2 cellular contexts compared by ENCODE assay signal in the genomic region with DNA sequence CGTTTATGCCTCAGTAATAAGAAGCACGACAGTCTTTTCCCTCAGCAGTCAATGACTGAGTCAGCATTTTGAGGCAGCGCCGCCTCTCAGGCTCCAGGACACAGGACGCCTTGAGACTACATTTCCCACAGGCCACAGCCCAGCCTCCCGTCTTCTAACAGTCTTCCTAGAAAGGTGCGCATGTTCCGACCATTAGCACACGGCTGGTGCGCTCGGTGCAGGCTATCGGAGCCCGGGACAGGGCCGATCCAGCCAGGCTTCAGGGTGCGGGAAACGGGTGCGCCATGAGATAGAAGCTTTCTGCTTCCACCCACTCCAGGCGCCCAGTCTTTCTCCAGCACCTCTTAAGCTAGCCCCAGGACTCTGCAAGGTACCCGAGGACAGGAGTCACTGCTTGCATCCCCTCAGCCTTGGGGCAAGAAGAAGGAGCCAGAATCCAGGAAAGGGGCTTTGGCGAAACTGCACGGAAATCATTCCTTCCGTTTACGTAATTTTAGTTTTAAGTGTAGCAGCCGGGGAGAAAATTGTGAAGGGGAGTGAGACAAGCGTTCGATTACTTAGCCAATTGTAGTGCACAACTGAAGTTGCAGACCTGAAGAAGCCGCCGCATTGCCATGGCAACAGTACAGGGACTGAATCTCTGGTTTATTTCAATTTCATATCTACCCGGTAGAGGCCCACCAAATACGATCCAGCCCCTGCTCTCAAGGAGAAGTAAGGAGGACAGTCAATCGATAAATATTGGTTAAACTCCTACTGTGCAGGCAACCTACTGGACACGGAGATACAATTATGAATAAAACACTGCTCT.
A peak's percentile ranks its signal among the peaks of the same experiment; 100 is the strongest.
TF ChIP-seq lines count a peak whose summit lies in the region.

No MANE protein-coding gene starts in this region.

TF ChIP-seq in GM23338, 12 proteins besides CTCF, POLR2A, EP300 and RAD21 (continued from another document):
- TF ChIP-seq, protein P1, sequence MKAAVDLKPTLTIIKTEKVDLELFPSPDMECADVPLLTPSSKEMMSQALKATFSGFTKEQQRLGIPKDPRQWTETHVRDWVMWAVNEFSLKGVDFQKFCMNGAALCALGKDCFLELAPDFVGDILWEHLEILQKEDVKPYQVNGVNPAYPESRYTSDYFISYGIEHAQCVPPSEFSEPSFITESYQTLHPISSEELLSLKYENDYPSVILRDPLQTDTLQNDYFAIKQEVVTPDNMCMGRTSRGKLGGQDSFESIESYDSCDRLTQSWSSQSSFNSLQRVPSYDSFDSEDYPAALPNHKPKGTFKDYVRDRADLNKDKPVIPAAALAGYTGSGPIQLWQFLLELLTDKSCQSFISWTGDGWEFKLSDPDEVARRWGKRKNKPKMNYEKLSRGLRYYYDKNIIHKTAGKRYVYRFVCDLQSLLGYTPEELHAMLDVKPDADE (IDR thresholded peaks at IDR 0.05) = peak; percentile 83; the same call in 1 of the 2 replicates

TF ChIP-seq in K562, 482 proteins besides CTCF, POLR2A, EP300 and RAD21 (continued from another document and continues in another):
- TF ChIP-seq ZBTB11 (CRISPR knock-in tag; IDR thresholded peaks at IDR 0.05) (peak in 1 of 3 experiments; percentile 65; a peak in 2 of 6 replicates), ZNF830 (CRISPR knock-in tag; IDR thresholded peaks at IDR 0.05) (no peak), SMARCE1 (IDR thresholded peaks at IDR 0.05) (0 out of 2 replicates have a peak, but pooled peaks have one; percentile 6), TBP (optimal IDR thresholded peaks at IDR 0.05; ENCODE audit: low read depth, low read length) (peak; percentile 86), L3MBTL2 (IDR thresholded peaks at IDR 0.05) (peak; percentile 73), SOX6 (IDR thresholded peaks at IDR 0.05) (peak; percentile 17; the same call in 1 of the 2 replicates), ZBTB26 (CRISPR knock-in tag; IDR thresholded peaks at IDR 0.05) (no peak), HEY1 (CRISPR knock-in tag; IDR thresholded peaks at IDR 0.05; ENCODE audit: borderline replicate concordance) (no peak), ZNF24 (IDR thresholded peaks at IDR 0.05) (0 out of 2 replicates have a peak, but pooled peaks have one; percentile 22), CBX2 (IDR thresholded peaks at IDR 0.05; ENCODE audit: insufficient read depth, low read length, poor library complexity, severe bottlenecking) (no peak), ADNP (tag; IDR thresholded peaks at IDR 0.05) (no peak), SMARCA4 (IDR thresholded peaks at IDR 0.05) (peak; percentile 41; the same call in 1 of the 2 replicates), ATF1 (CRISPR knock-in tag; IDR thresholded peaks at IDR 0.05) (no peak), ATF1 (tag; IDR thresholded peaks at IDR 0.05) (peak; percentile 54), RNF2 (IDR thresholded peaks at IDR 0.05) (peak; percentile 52; the same call in 1 of the 2 replicates), PHB2 (IDR thresholded peaks at IDR 0.05; ENCODE audit: low read depth) (no peak), RBFOX2 (IDR thresholded peaks at IDR 0.05; ENCODE audit: low read depth, low read length) (peak; percentile 68), ETS2 (tag; IDR thresholded peaks at IDR 0.05; ENCODE audit: borderline replicate concordance, poor library complexity, severe bottlenecking) (no peak), YY1 (IDR thresholded peaks at IDR 0.05; ENCODE audit: borderline replicate concordance in 1 of 3, control insufficient read depth in 1 of 3, extremely low read depth in 1 of 3, insufficient read depth in 3 of 3, insufficient read length in 1 of 3, insufficient replicate concordance in 2 of 3, low read depth in 1 of 3, low read length in 2 of 3) (peak in 2 of 3 experiments; percentile 42 to 61), ZNF780A (CRISPR knock-in tag; IDR thresholded peaks at IDR 0.05) (no peak), PHF8 (IDR thresholded peaks at IDR 0.05; ENCODE audit: borderline replicate concordance, low read length) (peak; percentile 51; the same call in 1 of the 2 replicates), ZNF143 (CRISPR knock-in tag; IDR thresholded peaks at IDR 0.05) (peak; percentile 79), MAZ (CRISPR knock-in tag; conservative IDR thresholded peaks at IDR 0.05 in 1 of 2, IDR thresholded peaks at IDR 0.05 in 1 of 2) (peak in 1 of 2 experiments; percentile 48; a peak in 1 of 4 replicates), CXXC5 (CRISPR knock-in tag; IDR thresholded peaks at IDR 0.05) (peak; percentile 70), CTBP1 (IDR thresholded peaks at IDR 0.05; ENCODE audit: borderline replicate concordance) (0 out of 2 replicates have a peak, but pooled peaks have one; percentile 11)
- TF ChIP-seq, protein P2, sequence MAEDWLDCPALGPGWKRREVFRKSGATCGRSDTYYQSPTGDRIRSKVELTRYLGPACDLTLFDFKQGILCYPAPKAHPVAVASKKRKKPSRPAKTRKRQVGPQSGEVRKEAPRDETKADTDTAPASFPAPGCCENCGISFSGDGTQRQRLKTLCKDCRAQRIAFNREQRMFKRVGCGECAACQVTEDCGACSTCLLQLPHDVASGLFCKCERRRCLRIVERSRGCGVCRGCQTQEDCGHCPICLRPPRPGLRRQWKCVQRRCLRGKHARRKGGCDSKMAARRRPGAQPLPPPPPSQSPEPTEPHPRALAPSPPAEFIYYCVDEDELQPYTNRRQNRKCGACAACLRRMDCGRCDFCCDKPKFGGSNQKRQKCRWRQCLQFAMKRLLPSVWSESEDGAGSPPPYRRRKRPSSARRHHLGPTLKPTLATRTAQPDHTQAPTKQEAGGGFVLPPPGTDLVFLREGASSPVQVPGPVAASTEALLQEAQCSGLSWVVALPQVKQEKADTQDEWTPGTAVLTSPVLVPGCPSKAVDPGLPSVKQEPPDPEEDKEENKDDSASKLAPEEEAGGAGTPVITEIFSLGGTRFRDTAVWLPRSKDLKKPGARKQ (CRISPR knock-in tag; IDR thresholded peaks at IDR 0.05) = peak; percentile 75; the same call in 1 of the 2 replicates
- TF ChIP-seq, protein P3, sequence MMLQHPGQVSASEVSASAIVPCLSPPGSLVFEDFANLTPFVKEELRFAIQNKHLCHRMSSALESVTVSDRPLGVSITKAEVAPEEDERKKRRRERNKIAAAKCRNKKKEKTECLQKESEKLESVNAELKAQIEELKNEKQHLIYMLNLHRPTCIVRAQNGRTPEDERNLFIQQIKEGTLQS (IDR thresholded peaks at IDR 0.05) = no peak
- TF ChIP-seq, protein P3 (CRISPR knock-in tag; conservative IDR thresholded peaks at IDR 0.05) = peak; percentile 81; the same call in 1 of the 2 replicates
- TF ChIP-seq, protein P4, sequence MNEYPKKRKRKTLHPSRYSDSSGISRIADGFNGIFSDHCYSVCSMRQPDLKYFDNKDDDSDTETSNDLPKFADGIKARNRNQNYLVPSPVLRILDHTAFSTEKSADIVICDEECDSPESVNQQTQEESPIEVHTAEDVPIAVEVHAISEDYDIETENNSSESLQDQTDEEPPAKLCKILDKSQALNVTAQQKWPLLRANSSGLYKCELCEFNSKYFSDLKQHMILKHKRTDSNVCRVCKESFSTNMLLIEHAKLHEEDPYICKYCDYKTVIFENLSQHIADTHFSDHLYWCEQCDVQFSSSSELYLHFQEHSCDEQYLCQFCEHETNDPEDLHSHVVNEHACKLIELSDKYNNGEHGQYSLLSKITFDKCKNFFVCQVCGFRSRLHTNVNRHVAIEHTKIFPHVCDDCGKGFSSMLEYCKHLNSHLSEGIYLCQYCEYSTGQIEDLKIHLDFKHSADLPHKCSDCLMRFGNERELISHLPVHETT (CRISPR knock-in tag; conservative IDR thresholded peaks at IDR 0.05 in 1 of 2, IDR thresholded peaks at IDR 0.05 in 1 of 2) = 0 out of 4 replicates have a peak, but pooled peaks of 1 of the 2 experiments have one; percentile 27
- TF ChIP-seq, protein P5, sequence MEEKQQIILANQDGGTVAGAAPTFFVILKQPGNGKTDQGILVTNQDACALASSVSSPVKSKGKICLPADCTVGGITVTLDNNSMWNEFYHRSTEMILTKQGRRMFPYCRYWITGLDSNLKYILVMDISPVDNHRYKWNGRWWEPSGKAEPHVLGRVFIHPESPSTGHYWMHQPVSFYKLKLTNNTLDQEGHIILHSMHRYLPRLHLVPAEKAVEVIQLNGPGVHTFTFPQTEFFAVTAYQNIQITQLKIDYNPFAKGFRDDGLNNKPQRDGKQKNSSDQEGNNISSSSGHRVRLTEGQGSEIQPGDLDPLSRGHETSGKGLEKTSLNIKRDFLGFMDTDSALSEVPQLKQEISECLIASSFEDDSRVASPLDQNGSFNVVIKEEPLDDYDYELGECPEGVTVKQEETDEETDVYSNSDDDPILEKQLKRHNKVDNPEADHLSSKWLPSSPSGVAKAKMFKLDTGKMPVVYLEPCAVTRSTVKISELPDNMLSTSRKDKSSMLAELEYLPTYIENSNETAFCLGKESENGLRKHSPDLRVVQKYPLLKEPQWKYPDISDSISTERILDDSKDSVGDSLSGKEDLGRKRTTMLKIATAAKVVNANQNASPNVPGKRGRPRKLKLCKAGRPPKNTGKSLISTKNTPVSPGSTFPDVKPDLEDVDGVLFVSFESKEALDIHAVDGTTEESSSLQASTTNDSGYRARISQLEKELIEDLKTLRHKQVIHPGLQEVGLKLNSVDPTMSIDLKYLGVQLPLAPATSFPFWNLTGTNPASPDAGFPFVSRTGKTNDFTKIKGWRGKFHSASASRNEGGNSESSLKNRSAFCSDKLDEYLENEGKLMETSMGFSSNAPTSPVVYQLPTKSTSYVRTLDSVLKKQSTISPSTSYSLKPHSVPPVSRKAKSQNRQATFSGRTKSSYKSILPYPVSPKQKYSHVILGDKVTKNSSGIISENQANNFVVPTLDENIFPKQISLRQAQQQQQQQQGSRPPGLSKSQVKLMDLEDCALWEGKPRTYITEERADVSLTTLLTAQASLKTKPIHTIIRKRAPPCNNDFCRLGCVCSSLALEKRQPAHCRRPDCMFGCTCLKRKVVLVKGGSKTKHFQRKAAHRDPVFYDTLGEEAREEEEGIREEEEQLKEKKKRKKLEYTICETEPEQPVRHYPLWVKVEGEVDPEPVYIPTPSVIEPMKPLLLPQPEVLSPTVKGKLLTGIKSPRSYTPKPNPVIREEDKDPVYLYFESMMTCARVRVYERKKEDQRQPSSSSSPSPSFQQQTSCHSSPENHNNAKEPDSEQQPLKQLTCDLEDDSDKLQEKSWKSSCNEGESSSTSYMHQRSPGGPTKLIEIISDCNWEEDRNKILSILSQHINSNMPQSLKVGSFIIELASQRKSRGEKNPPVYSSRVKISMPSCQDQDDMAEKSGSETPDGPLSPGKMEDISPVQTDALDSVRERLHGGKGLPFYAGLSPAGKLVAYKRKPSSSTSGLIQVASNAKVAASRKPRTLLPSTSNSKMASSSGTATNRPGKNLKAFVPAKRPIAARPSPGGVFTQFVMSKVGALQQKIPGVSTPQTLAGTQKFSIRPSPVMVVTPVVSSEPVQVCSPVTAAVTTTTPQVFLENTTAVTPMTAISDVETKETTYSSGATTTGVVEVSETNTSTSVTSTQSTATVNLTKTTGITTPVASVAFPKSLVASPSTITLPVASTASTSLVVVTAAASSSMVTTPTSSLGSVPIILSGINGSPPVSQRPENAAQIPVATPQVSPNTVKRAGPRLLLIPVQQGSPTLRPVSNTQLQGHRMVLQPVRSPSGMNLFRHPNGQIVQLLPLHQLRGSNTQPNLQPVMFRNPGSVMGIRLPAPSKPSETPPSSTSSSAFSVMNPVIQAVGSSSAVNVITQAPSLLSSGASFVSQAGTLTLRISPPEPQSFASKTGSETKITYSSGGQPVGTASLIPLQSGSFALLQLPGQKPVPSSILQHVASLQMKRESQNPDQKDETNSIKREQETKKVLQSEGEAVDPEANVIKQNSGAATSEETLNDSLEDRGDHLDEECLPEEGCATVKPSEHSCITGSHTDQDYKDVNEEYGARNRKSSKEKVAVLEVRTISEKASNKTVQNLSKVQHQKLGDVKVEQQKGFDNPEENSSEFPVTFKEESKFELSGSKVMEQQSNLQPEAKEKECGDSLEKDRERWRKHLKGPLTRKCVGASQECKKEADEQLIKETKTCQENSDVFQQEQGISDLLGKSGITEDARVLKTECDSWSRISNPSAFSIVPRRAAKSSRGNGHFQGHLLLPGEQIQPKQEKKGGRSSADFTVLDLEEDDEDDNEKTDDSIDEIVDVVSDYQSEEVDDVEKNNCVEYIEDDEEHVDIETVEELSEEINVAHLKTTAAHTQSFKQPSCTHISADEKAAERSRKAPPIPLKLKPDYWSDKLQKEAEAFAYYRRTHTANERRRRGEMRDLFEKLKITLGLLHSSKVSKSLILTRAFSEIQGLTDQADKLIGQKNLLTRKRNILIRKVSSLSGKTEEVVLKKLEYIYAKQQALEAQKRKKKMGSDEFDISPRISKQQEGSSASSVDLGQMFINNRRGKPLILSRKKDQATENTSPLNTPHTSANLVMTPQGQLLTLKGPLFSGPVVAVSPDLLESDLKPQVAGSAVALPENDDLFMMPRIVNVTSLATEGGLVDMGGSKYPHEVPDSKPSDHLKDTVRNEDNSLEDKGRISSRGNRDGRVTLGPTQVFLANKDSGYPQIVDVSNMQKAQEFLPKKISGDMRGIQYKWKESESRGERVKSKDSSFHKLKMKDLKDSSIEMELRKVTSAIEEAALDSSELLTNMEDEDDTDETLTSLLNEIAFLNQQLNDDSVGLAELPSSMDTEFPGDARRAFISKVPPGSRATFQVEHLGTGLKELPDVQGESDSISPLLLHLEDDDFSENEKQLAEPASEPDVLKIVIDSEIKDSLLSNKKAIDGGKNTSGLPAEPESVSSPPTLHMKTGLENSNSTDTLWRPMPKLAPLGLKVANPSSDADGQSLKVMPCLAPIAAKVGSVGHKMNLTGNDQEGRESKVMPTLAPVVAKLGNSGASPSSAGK (IDR thresholded peaks at IDR 0.05) = peak; percentile 53; the same call in 1 of the 2 replicates
